In genomic region chr6:36517408-36517807, GRCh38 we compare ENCODE assay signal across 18 cellular contexts. TPM values are rescaled to one million over a fixed set of nuclear protein-coding genes. Genes with fewer than 3 reads are reported as not detected.
A peak's percentile ranks its signal among the peaks of the same experiment; 100 is the strongest.
DNase-seq lines count a peak whose midpoint lies in the region; ATAC-seq and TF ChIP-seq lines count a peak whose summit lies in the region.
"Had no signal": no experiment of that assay in that cellular context is flagged by ENCODE, and none has a peak within 500 bp of the region (broad histone marks: within the 10 kb centered on the region; RNA-seq: fewer than 3 reads in every experiment).

No MANE protein-coding gene starts in this region.

- peaks cover 52% of the 10 kb centered on the region for H3K4me1 Mint-ChIP-seq in activated naive CD4-positive, alpha-beta T cell treated with anti-CD3 and anti-CD28 coated beads for 36 hours (ENCODE audit: low read depth)
- peaks cover 52% of the 10 kb centered on the region for H3K4me1 Mint-ChIP-seq in CD8-positive, alpha-beta T cell (ENCODE audit: low read depth)
- no peaks in the 10 kb centered on the region for H3K4me1 Mint-ChIP-seq in activated T-helper 17 cell treated with anti-CD3 and anti-CD28 coated beads, Interleukin-2, amount 50 U/mL, for 72 hours
- peaks cover 8 to 51% (median 36%) of the 10 kb centered on the region in 4 donors for H3K4me1 Mint-ChIP-seq in naive thymus-derived CD8-positive, alpha-beta T cell

- no peaks in the 10 kb centered on the region for H3K27me3 ChIP-seq in CD8-positive, alpha-beta T cell (ENCODE audit: insufficient read depth, low read length)
- H3K27me3 ChIP-seq: Peyer's patch had no signal

- ATAC-seq in activated naive CD4-positive, alpha-beta T cell treated with anti-CD3 and anti-CD28 coated beads, Interleukin-2, amount 50 U/mL, for 72 hours = no peak
- ATAC-seq in CD8-positive, alpha-beta T cell = no peak
- ATAC-seq in activated T-helper 17 cell treated with anti-CD3 and anti-CD28 coated beads, Interleukin-2, amount 50 U/mL, for 72 hours (replicated peaks) = no peak
- peak in 1 of 2 donors; percentile 22 for ATAC-seq in naive thymus-derived CD8-positive, alpha-beta T cell
- ATAC-seq: A549 had no signal

- no peaks in the 10 kb centered on the region for H3K9me3 ChIP-seq in CD8-positive, alpha-beta T cell (ENCODE audit: low read length)
- H3K9me3 ChIP-seq: A549, Peyer's patch had no signal

- intact Hi-C loops in activated naive CD4-positive, alpha-beta T cell treated with anti-CD3 and anti-CD28 coated beads for 36 hours (cut with micrococcal nuclease) = loop anchor here (5.0 kb wide), 1 partner anchor 45 kb away; no protein-coding TSS in a partner anchor
- intact Hi-C loops in CD8-positive, alpha-beta T cell (cut with DNase I, micrococcal nuclease) = no loop called here

- no peak overlapping the region for H3K27ac ChIP-seq in CD8-positive, alpha-beta T cell (ENCODE audit: low read depth, low read length)
- H3K27ac ChIP-seq: A549, Peyer's patch had no signal

- no peak for TF ChIP-seq CTCF in CD8-positive, alpha-beta T cell (IDR thresholded peaks at IDR 0.05)

- no peaks in the 10 kb centered on the region for H3K9me3 Mint-ChIP-seq in activated naive CD4-positive, alpha-beta T cell treated with anti-CD3 and anti-CD28 coated beads for 36 hours
- no peaks in the 10 kb centered on the region for H3K9me3 Mint-ChIP-seq in activated naive CD4-positive, alpha-beta T cell treated with anti-CD3 and anti-CD28 coated beads, Interleukin-2, amount 50 U/mL, for 72 hours
- no peaks in the 10 kb centered on the region for H3K9me3 Mint-ChIP-seq in CD8-positive, alpha-beta T cell
- H3K9me3 Mint-ChIP-seq in activated T-helper 17 cell treated with anti-CD3 and anti-CD28 coated beads, Interleukin-2, amount 50 U/mL, for 72 hours = no peaks in the 10 kb centered on the region
- no peaks in the 10 kb centered on the region for H3K9me3 Mint-ChIP-seq in naive thymus-derived CD8-positive, alpha-beta T cell
- H3K9me3 Mint-ChIP-seq: HFFc6, IgD-negative memory B cell had no signal

- H3K4me3 ChIP-seq in CD8-positive, alpha-beta T cell (ENCODE audit: low read depth, low read length) = no peak overlapping the region
- H3K4me3 ChIP-seq: A549, Peyer's patch had no signal

- H3K36me3 Mint-ChIP-seq in activated naive CD4-positive, alpha-beta T cell treated with anti-CD3 and anti-CD28 coated beads for 36 hours (ENCODE audit: low read depth) = peaks cover 30% of the 10 kb centered on the region
- H3K36me3 Mint-ChIP-seq in activated naive CD4-positive, alpha-beta T cell treated with anti-CD3 and anti-CD28 coated beads, Interleukin-2, amount 50 U/mL, for 72 hours = peaks cover 0 to 39% of the 10 kb centered on the region in 2 donors
- peaks cover 80% of the 10 kb centered on the region for H3K36me3 Mint-ChIP-seq in CD8-positive, alpha-beta T cell
- H3K36me3 Mint-ChIP-seq in activated T-helper 17 cell treated with anti-CD3 and anti-CD28 coated beads, Interleukin-2, amount 50 U/mL, for 72 hours (ENCODE audit: low read depth) = peaks cover 99% of the 10 kb centered on the region
- H3K36me3 Mint-ChIP-seq in naive thymus-derived CD8-positive, alpha-beta T cell = peaks cover 0 to 91% (median 41%) of the 10 kb centered on the region in 3 donors
- H3K36me3 Mint-ChIP-seq: IgD-negative memory B cell had no signal

- peak overlapping the region; percentile 46 for H3K27ac Mint-ChIP-seq in activated naive CD4-positive, alpha-beta T cell treated with anti-CD3 and anti-CD28 coated beads for 36 hours
- no peak overlapping the region for H3K27ac Mint-ChIP-seq in activated naive CD4-positive, alpha-beta T cell treated with anti-CD3 and anti-CD28 coated beads, Interleukin-2, amount 50 U/mL, for 72 hours
- peak overlapping the region; percentile 70 for H3K27ac Mint-ChIP-seq in CD8-positive, alpha-beta T cell
- H3K27ac Mint-ChIP-seq in activated T-helper 17 cell treated with anti-CD3 and anti-CD28 coated beads, Interleukin-2, amount 50 U/mL, for 72 hours = peak overlapping the region; percentile 46
- peak overlapping the region in 7 of 10 donors; percentile 7 to 78 (median 60) for H3K27ac Mint-ChIP-seq in naive thymus-derived CD8-positive, alpha-beta T cell
- H3K27ac Mint-ChIP-seq: HFFc6, IgD-negative memory B cell had no signal

- CTCF ChIA-PET in activated naive CD4-positive, alpha-beta T cell treated with anti-CD3 and anti-CD28 coated beads for 36 hours (lab: Charles Lee) = no interaction called here
- CTCF ChIA-PET in CD8-positive, alpha-beta T cell (lab: Charles Lee) = no interaction called here

- H3K27me3 Mint-ChIP-seq in activated naive CD4-positive, alpha-beta T cell treated with anti-CD3 and anti-CD28 coated beads for 36 hours (ENCODE audit: low read depth) = no peaks in the 10 kb centered on the region
- no peaks in the 10 kb centered on the region for H3K27me3 Mint-ChIP-seq in CD8-positive, alpha-beta T cell (ENCODE audit: low read depth)
- no peaks in the 10 kb centered on the region for H3K27me3 Mint-ChIP-seq in activated T-helper 17 cell treated with anti-CD3 and anti-CD28 coated beads, Interleukin-2, amount 50 U/mL, for 72 hours
- H3K27me3 Mint-ChIP-seq in naive thymus-derived CD8-positive, alpha-beta T cell = no peaks in the 10 kb centered on the region
- H3K27me3 Mint-ChIP-seq: IgD-negative memory B cell had no signal

- H3K4me1 ChIP-seq in CD8-positive, alpha-beta T cell (ENCODE audit: insufficient read depth, low read length) = peaks cover 38% of the 10 kb centered on the region
- H3K4me1 ChIP-seq: A549 had no signal

- peaks cover 49% of the 10 kb centered on the region for H3K36me3 ChIP-seq in CD8-positive, alpha-beta T cell (ENCODE audit: insufficient read depth, low read length)

- POLR2A ChIA-PET in CD8-positive, alpha-beta T cell (lab: Charles Lee) = interaction anchor here (1.2 to 2.4 kb wide), 5 partner anchors 11 to 28 kb away, joined by 3 to 6 read pairs (median 5); no protein-coding TSS in a partner anchor
- POLR2A ChIA-PET in naive thymus-derived CD8-positive, alpha-beta T cell (lab: Charles Lee) = interaction anchor here (0.8 to 4.3 kb wide), 5 partner anchors 10 to 82 kb away, joined by 3 to 19 read pairs (median 5); no protein-coding TSS in a partner anchor

- DNase-seq in activated naive CD4-positive, alpha-beta T cell treated with anti-CD3 and anti-CD28 coated beads for 36 hours = no peak
- no peak for DNase-seq in activated naive CD4-positive, alpha-beta T cell treated with anti-CD3 and anti-CD28 coated beads, Interleukin-2, amount 50 U/mL, for 72 hours (ENCODE audit: low spot score in 2 of 2)
- DNase-seq in CD8-positive, alpha-beta T cell = no peak
- DNase-seq in naive thymus-derived CD8-positive, alpha-beta T cell = no peak
- DNase-seq in NCI-H748 (lab: John Stamatoyannopoulos, UW; ENCODE audit: unreplicated experiment) (no peak), D341Med (ENCODE audit: low spot score) (no peak)
- DNase-seq: DND-41, H7, HFFc6, NCI-H1092 treated with DMSO at 0.1 percent for 48 hours, NCI-H146, NCI-H2029 treated with DMSO at 0.1 percent for 48 hours, NCI-H2171, NCI-H446, Peyer's patch had no signal

- no peak overlapping the region for H3K4me3 Mint-ChIP-seq in activated naive CD4-positive, alpha-beta T cell treated with anti-CD3 and anti-CD28 coated beads for 36 hours
- H3K4me3 Mint-ChIP-seq in CD8-positive, alpha-beta T cell = no peak overlapping the region
- no peak overlapping the region for H3K4me3 Mint-ChIP-seq in activated T-helper 17 cell treated with anti-CD3 and anti-CD28 coated beads, Interleukin-2, amount 50 U/mL, for 72 hours
- H3K4me3 Mint-ChIP-seq in naive thymus-derived CD8-positive, alpha-beta T cell = peak overlapping the region in 2 of 10 donors; percentile 11 to 54
- H3K4me3 Mint-ChIP-seq: HFFc6, IgD-negative memory B cell had no signal

RNA-seq across cellular contexts. Expression of gene STK38, which starts 29.9 kb away (rescaled TPM):
- total RNA-seq in activated naive CD4-positive, alpha-beta T cell treated with anti-CD3 and anti-CD28 coated beads for 36 hours = 10 to 100 TPM; 23.6 to 24.4 TPM
- total RNA-seq in activated naive CD4-positive, alpha-beta T cell treated with anti-CD3 and anti-CD28 coated beads, Interleukin-2, amount 50 U/mL, for 72 hours = 10 to 100 TPM; 25.7 to 27.3 TPM
- 10 to 100 TPM; 37.6 to 38.7 TPM for total RNA-seq in CD8-positive, alpha-beta T cell
- total RNA-seq in activated T-helper 17 cell treated with anti-CD3 and anti-CD28 coated beads, Interleukin-2, amount 50 U/mL, for 72 hours = 10 to 100 TPM; 24.4 to 34.3 TPM
- 100 to 1,000 TPM; 151 to 163 TPM for total RNA-seq in naive thymus-derived CD8-positive, alpha-beta T cell
- polyA plus RNA-seq in naive thymus-derived CD8-positive, alpha-beta T cell = 10 to 100 TPM; 46.4 to 79.6 (median 52.8) TPM

Comparison
In these comparisons a context has a peak if more than half of its experiments do, and no peak if none do; other contexts are left out.
1. H3K27ac Mint-ChIP-seq: peak in activated naive CD4-positive, alpha-beta T cell treated with anti-CD3 and anti-CD28 coated beads for 36 hours (single experiment), CD8-positive, alpha-beta T cell (single experiment), activated T-helper 17 cell treated with anti-CD3 and anti-CD28 coated beads, Interleukin-2, amount 50 U/mL, for 72 hours (single experiment) and naive thymus-derived CD8-positive, alpha-beta T cell (7 of 10); none in activated naive CD4-positive, alpha-beta T cell treated with anti-CD3 and anti-CD28 coated beads, Interleukin-2, amount 50 U/mL, for 72 hours (0 of 2).